Comparison of ENCODE assay signal across 2 cellular contexts in genomic region chr6:32868257-32868788, GRCh38.
A peak's percentile ranks its signal among the peaks of the same experiment; 100 is the strongest.
TF ChIP-seq lines count a peak whose summit lies in the region.

No MANE protein-coding gene starts in this region.

TF ChIP-seq in HEK293, 187 proteins besides CTCF, POLR2A, EP300 and RAD21:
- TF ChIP-seq ZNF10 (tag by site-specific recombination; IDR thresholded peaks at IDR 0.05): peak; percentile 92
- peak; percentile 64 for TF ChIP-seq EGR2 (tag by site-specific recombination; IDR thresholded peaks at IDR 0.05; ENCODE audit: low read depth)
- 0 out of 2 replicates have a peak, but pooled peaks have one; percentile 34 for TF ChIP-seq ZNF660 (tag by site-specific recombination; IDR thresholded peaks at IDR 0.05)
- 0 out of 2 replicates have a peak, but pooled peaks have one; percentile 20 for TF ChIP-seq KLF10 (tag by site-specific recombination; IDR thresholded peaks at IDR 0.05)
- 0 out of 2 replicates have a peak, but pooled peaks have one; percentile 5 for TF ChIP-seq ZBTB17 (tag by site-specific recombination; IDR thresholded peaks at IDR 0.05)
- TF ChIP-seq ZFHX2 (tag by site-specific recombination; conservative IDR thresholded peaks at IDR 0.05): peak; percentile 59
- TF ChIP-seq ZNF654 (tag by site-specific recombination; IDR thresholded peaks at IDR 0.05; ENCODE audit: low read depth): peak; percentile 98
- no peak for TF ChIP-seq ZNF664 (tag by site-specific recombination; IDR thresholded peaks at IDR 0.05)
- TF ChIP-seq ZNF561 (tag by site-specific recombination; IDR thresholded peaks at IDR 0.05; ENCODE audit: borderline replicate concordance): no peak

TF ChIP-seq in endothelial cell of umbilical vein, 7 proteins besides CTCF, POLR2A, EP300 and RAD21:
- TF ChIP-seq MAX (IDR thresholded peaks at IDR 0.05; ENCODE audit: insufficient read depth, insufficient read length): no peak
- no peak for TF ChIP-seq JUN (IDR thresholded peaks at IDR 0.05; ENCODE audit: borderline replicate concordance, insufficient read depth, insufficient read length, low read depth)
TF ChIP-seq in endothelial cell of umbilical vein: peak in this region for 0.
